ENCODE assay signal across 8 cellular contexts in the genomic region with DNA sequence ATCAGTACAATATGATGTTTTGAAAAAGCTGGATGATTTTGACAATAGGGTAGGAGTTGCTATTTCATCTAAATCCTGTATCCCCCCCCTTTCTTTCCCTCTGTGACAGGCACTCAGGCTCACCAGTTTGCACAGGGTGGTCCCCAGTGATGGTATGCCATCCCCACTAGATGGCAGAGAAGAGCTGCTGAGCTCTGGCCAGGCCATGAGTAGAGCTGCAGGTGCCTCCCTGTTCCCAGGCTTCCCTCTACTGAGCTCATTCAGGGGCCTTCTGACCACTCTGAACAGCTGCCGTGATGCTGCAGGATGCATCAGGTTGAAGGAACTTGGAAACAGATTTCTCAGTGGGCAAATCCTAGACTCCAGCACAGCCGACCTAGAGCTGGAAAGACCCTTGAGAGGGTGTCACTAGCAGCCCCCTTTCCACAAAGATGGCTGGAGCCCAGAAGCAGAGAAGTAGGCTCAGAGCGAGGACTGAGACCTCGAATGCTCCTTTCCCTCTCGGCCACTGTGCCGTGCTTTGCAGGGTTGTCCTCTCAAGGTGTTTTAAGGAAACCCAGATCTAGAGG. TPM values are rescaled to one million over a fixed set of nuclear protein-coding genes. Genes with fewer than 3 reads are reported as not detected.
DNase-seq lines count a peak whose midpoint lies in the region; ATAC-seq and TF ChIP-seq lines count a peak whose summit lies in the region.

No MANE protein-coding gene starts in this region.

- H3K4me1 Mint-ChIP-seq in endodermal cell, result peaks cover 18% of the 10 kb centered on the region

- peak; percentile 96 for TF ChIP-seq CTCF in BE2C (IDR thresholded peaks at IDR 0.05; ENCODE audit: low read depth, low read length)
- TF ChIP-seq CTCF in endodermal cell (conservative IDR thresholded peaks at IDR 0.05), result peak; percentile 93
- TF ChIP-seq CTCF in stomach (IDR thresholded peaks at IDR 0.05), result peak in 5 of 7 experiments; percentile 25 to 70 (median 59)

- no peak for TF ChIP-seq EP300 in stomach (IDR thresholded peaks at IDR 0.05)

- H3K27me3 ChIP-seq in BE2C, result no peaks in the 10 kb centered on the region
- no peaks in the 10 kb centered on the region for H3K27me3 ChIP-seq in endodermal cell (ENCODE audit: control insufficient read depth, insufficient read depth, low read length, poor library complexity, severe bottlenecking)
- H3K27me3 ChIP-seq in stomach, result no peaks in the 10 kb centered on the region

- H3K36me3 ChIP-seq in BE2C (peaks cover 5% of the 10 kb centered on the region), endodermal cell (ENCODE audit: control insufficient read depth, insufficient read depth, low read length) (peaks cover 17% of the 10 kb centered on the region), stomach (peaks cover 6 to 24% (median 17%) of the 10 kb centered on the region in 4 donors)

- DNase-seq in BE2C, result peak; percentile 85
- peak; percentile 43 for DNase-seq in NCI-H510A treated with DMSO at 0.1 percent for 48 hours (lab: John Stamatoyannopoulos, UW)
- peak; percentile 22 to 30 for DNase-seq in activated CD4-positive, alpha-beta T cell treated with anti-CD3 and anti-CD28 coated beads, Interleukin-2, amount 50 U/mL, for 4 hours
- DNase-seq in endodermal cell, result peak; percentile 92
- peak; percentile 53 for DNase-seq in midbrain (lab: John Stamatoyannopoulos, UW)
- DNase-seq in stomach, result peak; percentile 55

- H3K4me3 ChIP-seq in BE2C (ENCODE audit: low read depth, low read length) (no peak overlapping the region), endodermal cell (ENCODE audit: low read length) (no peak overlapping the region), stomach (no peak overlapping the region)

- intact Hi-C loops in stomach (cut with DNase I; ENCODE audit: low total_unique reads), result no loop called here

- H3K27me3 Mint-ChIP-seq in endodermal cell (ENCODE audit: insufficient read depth), result no peaks in the 10 kb centered on the region

- H3K9ac ChIP-seq in endodermal cell (ENCODE audit: extremely low read depth, low read length, poor library complexity, severe bottlenecking), result no peak overlapping the region

- no peak overlapping the region for H3K27ac ChIP-seq in endodermal cell (ENCODE audit: low read depth, low read length)
- H3K27ac ChIP-seq in stomach, result no peak overlapping the region

- WGBS in endodermal cell (ENCODE audit: insufficient coverage in 1 of 2, insufficient read length in 1 of 2), 2 experiments, result 54 to 62% methylated on average over 6 of the region's 6 CpGs
- WGBS in stomach, 5 donors, result 32 to 57% (median 41%) methylated on average over 5 to 6 of the region's 6 CpGs

- ATAC-seq in GM18907 (IDR thresholded peaks at IDR 0.05; ENCODE audit: unreplicated experiment) (peak; percentile 80), HG03342 (IDR thresholded peaks at IDR 0.05; ENCODE audit: unreplicated experiment) (peak; percentile 90)

- no peak overlapping the region for H3K4me3 Mint-ChIP-seq in endodermal cell

- H3K27ac Mint-ChIP-seq in endodermal cell, result no peak overlapping the region

- TF ChIP-seq POLR2A in stomach (IDR thresholded peaks at IDR 0.05), result no peak

- peaks cover 9% of the 10 kb centered on the region for H3K9me3 Mint-ChIP-seq in endodermal cell

- H3K4me1 ChIP-seq in BE2C (peaks cover 10% of the 10 kb centered on the region), endodermal cell (ENCODE audit: control insufficient read depth, insufficient read depth, low read length) (no peaks in the 10 kb centered on the region), stomach (peaks cover 0 to 4% (median 2%) of the 10 kb centered on the region in 4 donors)

- H3K9me3 ChIP-seq in BE2C (no peaks in the 10 kb centered on the region), endodermal cell (ENCODE audit: control insufficient read depth, low read length) (peaks cover 23% of the 10 kb centered on the region), stomach (no peaks in the 10 kb centered on the region)

- H3K36me3 Mint-ChIP-seq in endodermal cell (ENCODE audit: low read depth), result peaks cover 17% of the 10 kb centered on the region

RNA-seq across cellular contexts. Expression of a gene that starts 45.1 kb away (rescaled TPM):
- polyA plus RNA-seq in BE2C (2012; ENCODE audit: insufficient read depth, insufficient read length, low read depth), result 0.08 TPM
- total RNA-seq in endodermal cell (under 1 TPM; 0.33 to 0.73 TPM), stomach (1 to 10 TPM in 1 of 5 donors, under 1 TPM in 2, not detected in 2; 0.72 to 4.0 (median 0.92) TPM)
- polyA plus RNA-seq in endodermal cell (2013, experiment 1 of 2), result 1.4 TPM
- polyA plus RNA-seq in endodermal cell (2013, experiment 2 of 2), result 0.70 TPM
- 1 to 10 TPM in 2 of 3 donors, under 1 TPM in 1; 0.33 to 2.7 (median 2.6) TPM for polyA plus RNA-seq in stomach

RNA-seq across cellular contexts. Expression of a gene that starts 56.4 kb away (rescaled TPM):
- polyA plus RNA-seq in BE2C (2012; ENCODE audit: insufficient read depth, insufficient read length, low read depth), result 34.5 TPM
- total RNA-seq in endodermal cell (10 to 100 TPM; 39.5 to 45.5 TPM), stomach (10 to 100 TPM in 4 of 5 donors, 1 to 10 TPM in 1; 5.8 to 74.1 (median 40.6) TPM)
- 44.1 TPM for polyA plus RNA-seq in endodermal cell (2013, experiment 1 of 2)
- polyA plus RNA-seq in endodermal cell (2013, experiment 2 of 2), result 36.1 TPM
- 10 to 100 TPM; 13.8 to 23.4 (median 20.1) TPM for polyA plus RNA-seq in stomach

RNA-seq across cellular contexts. Expression of a gene that starts 56.6 kb away (rescaled TPM):
- 19.1 TPM for polyA plus RNA-seq in BE2C (2012; ENCODE audit: insufficient read depth, insufficient read length, low read depth)
- total RNA-seq in endodermal cell, result 10 to 100 TPM; 36.0 to 46.6 TPM
- 39.8 TPM for polyA plus RNA-seq in endodermal cell (2013, experiment 1 of 2)
- polyA plus RNA-seq in endodermal cell (2013, experiment 2 of 2), result 44.0 TPM
- 100 to 1,000 TPM in 2 of 5 donors, 10 to 100 TPM in 2, 1 to 10 TPM in 1; 9.9 to 163 (median 61.5) TPM for total RNA-seq in stomach
- 10 to 100 TPM; 12.3 to 17.0 (median 13.9) TPM for polyA plus RNA-seq in stomach

Comparison
In these comparisons a context has a peak if more than half of its experiments do, and no peak if none do; other contexts are left out.
1. DNase-seq: peak in every context shown above with its lines; median percentile 92 in endodermal cell; 85 in BE2C; 55 in stomach; 53 in midbrain; 43 in NCI-H510A treated with DMSO at 0.1 percent for 48 hours; 26 in activated CD4-positive, alpha-beta T cell treated with anti-CD3 and anti-CD28 coated beads, Interleukin-2, amount 50 U/mL, for 4 hours.